In the genomic region with DNA sequence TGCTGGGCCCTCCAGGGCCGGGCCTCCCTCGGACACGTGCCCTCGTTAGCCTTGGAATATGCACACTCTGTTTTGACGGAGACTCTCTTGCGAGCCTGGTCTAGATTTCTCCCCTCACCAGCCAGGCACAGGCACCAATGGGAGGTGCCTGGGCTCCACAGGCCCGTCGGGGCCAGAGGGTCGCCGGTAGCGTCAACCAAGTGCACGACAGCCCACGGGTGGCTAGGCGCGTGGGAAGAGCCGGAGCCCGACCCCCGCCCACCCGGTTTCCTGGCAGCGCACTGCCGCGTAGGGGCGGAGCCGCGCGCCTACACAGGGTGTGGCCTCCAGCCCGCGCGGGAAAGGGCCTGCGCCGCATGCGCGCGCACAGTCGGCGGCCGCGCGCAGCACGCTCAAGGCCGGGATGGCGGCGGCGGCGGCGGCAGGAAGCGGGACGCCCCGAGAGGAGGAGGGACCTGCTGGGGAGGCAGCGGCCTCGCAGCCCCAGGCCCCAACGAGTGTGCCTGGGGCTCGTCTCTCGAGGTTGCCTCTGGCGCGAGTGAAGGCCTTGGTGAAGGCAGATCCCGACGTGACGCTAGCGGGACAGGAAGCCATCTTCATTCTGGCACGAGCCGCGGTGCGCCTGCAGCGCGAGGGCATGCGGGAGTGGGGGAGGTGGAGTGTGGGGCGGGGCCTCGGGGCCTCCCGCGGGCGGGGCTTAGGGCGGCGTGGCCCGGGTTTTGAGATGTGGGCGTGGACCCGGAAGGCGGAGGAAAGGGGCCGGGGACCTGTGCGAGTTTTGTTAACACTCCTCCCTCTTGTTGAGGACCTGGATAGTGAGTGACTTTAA, we compare ENCODE assay signal across 8 cellular contexts. TPM values are rescaled to one million over a fixed set of nuclear protein-coding genes. Genes with fewer than 3 reads are reported as not detected.
DNase-seq lines count a peak whose midpoint lies in the region; ATAC-seq and TF ChIP-seq lines count a peak whose summit lies in the region.

A gene with protein sequence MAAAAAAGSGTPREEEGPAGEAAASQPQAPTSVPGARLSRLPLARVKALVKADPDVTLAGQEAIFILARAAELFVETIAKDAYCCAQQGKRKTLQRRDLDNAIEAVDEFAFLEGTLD (plus strand): TSS at position 367 of the 829 bp plus-strand sequence. CDS start 37 bp downstream, at position 404.

- no peaks in the 10 kb centered on the region for H3K9me3 Mint-ChIP-seq in activated T-helper 17 cell treated with anti-CD3 and anti-CD28 coated beads, Interleukin-2, amount 50 U/mL, for 72 hours
- H3K9me3 Mint-ChIP-seq in naive thymus-derived CD8-positive, alpha-beta T cell: peaks cover 0 to 13% (median 0%) of the 10 kb centered on the region in 9 donors
- peaks cover under 1 to 3% of the 10 kb centered on the region in 2 donors for H3K9me3 Mint-ChIP-seq in stimulated activated naive B cell treated with anti-CD40 and anti-IgM and Interleukin-4, amounts not matched to agents 10 μg/mL and 1 μg/mL and 100 μg/mL, for 72 hours

- ATAC-seq in activated T-helper 17 cell treated with anti-CD3 and anti-CD28 coated beads, Interleukin-2, amount 50 U/mL, for 72 hours (replicated peaks): peak; percentile 91
- peak; percentile 86 to 87 for ATAC-seq in naive thymus-derived CD8-positive, alpha-beta T cell
- peak; percentile 92 to 95 for ATAC-seq in stimulated activated naive B cell treated with anti-CD40 and anti-IgM and Interleukin-4, amounts not matched to agents 10 μg/mL and 1 μg/mL and 100 μg/mL, for 72 hours (replicated peaks)

- peak within 1 kb of the TSS; percentile 74 for H3K27ac Mint-ChIP-seq in activated T-helper 17 cell treated with anti-CD3 and anti-CD28 coated beads, Interleukin-2, amount 50 U/mL, for 72 hours
- H3K27ac Mint-ChIP-seq in naive thymus-derived CD8-positive, alpha-beta T cell: peak within 1 kb of the TSS; percentile 45 to 96 (median 92)
- H3K27ac Mint-ChIP-seq in stimulated activated naive B cell treated with anti-CD40 and anti-IgM and Interleukin-4, amounts not matched to agents 10 μg/mL and 1 μg/mL and 100 μg/mL, for 72 hours: peak within 1 kb of the TSS; percentile 92

- POLR2A ChIA-PET in RWPE1 (lab: Yijun Ruan, JAX; ENCODE audit: low non-redundant PET): no interaction called here
- POLR2A ChIA-PET in naive thymus-derived CD8-positive, alpha-beta T cell (lab: Charles Lee): no interaction called here

- H3K27me3 Mint-ChIP-seq in activated T-helper 17 cell treated with anti-CD3 and anti-CD28 coated beads, Interleukin-2, amount 50 U/mL, for 72 hours: no peaks in the 10 kb centered on the region
- no peaks in the 10 kb centered on the region for H3K27me3 Mint-ChIP-seq in naive thymus-derived CD8-positive, alpha-beta T cell
- no peaks in the 10 kb centered on the region for H3K27me3 Mint-ChIP-seq in stimulated activated naive B cell treated with anti-CD40 and anti-IgM and Interleukin-4, amounts not matched to agents 10 μg/mL and 1 μg/mL and 100 μg/mL, for 72 hours

- H3K36me3 Mint-ChIP-seq in activated T-helper 17 cell treated with anti-CD3 and anti-CD28 coated beads, Interleukin-2, amount 50 U/mL, for 72 hours (ENCODE audit: low read depth): peaks cover 39% of the 10 kb centered on the region
- peaks cover 9 to 42% (median 31%) of the 10 kb centered on the region in 3 donors for H3K36me3 Mint-ChIP-seq in naive thymus-derived CD8-positive, alpha-beta T cell
- H3K36me3 Mint-ChIP-seq in stimulated activated naive B cell treated with anti-CD40 and anti-IgM and Interleukin-4, amounts not matched to agents 10 μg/mL and 1 μg/mL and 100 μg/mL, for 72 hours: peaks cover 20 to 31% of the 10 kb centered on the region in 2 donors

- peak within 1 kb of the TSS; percentile 75 for H3K4me3 Mint-ChIP-seq in activated T-helper 17 cell treated with anti-CD3 and anti-CD28 coated beads, Interleukin-2, amount 50 U/mL, for 72 hours
- peak within 1 kb of the TSS; percentile 77 to 89 (median 84) for H3K4me3 Mint-ChIP-seq in naive thymus-derived CD8-positive, alpha-beta T cell
- peak within 1 kb of the TSS; percentile 82 to 85 for H3K4me3 Mint-ChIP-seq in stimulated activated naive B cell treated with anti-CD40 and anti-IgM and Interleukin-4, amounts not matched to agents 10 μg/mL and 1 μg/mL and 100 μg/mL, for 72 hours

- peaks cover 35% of the 10 kb centered on the region for H3K4me1 Mint-ChIP-seq in activated T-helper 17 cell treated with anti-CD3 and anti-CD28 coated beads, Interleukin-2, amount 50 U/mL, for 72 hours
- H3K4me1 Mint-ChIP-seq in naive thymus-derived CD8-positive, alpha-beta T cell: peaks cover 13 to 54% (median 45%) of the 10 kb centered on the region in 4 donors
- H3K4me1 Mint-ChIP-seq in stimulated activated naive B cell treated with anti-CD40 and anti-IgM and Interleukin-4, amounts not matched to agents 10 μg/mL and 1 μg/mL and 100 μg/mL, for 72 hours: peaks cover 18 to 57% of the 10 kb centered on the region in 2 donors

- TF ChIP-seq CTCF in RWPE1 (conservative IDR thresholded peaks at IDR 0.05; ENCODE audit: low read depth) (no peak), fibroblast of mammary gland (conservative IDR thresholded peaks at IDR 0.05; ENCODE audit: control insufficient read depth, insufficient read depth, low read depth, low read length) (no peak)

- DNase-seq in EL (peak; percentile 87), GOT3 (lab: John Stamatoyannopoulos, UW) (peak; percentile 80), LHCN-M2 (ENCODE audit: low read depth) (peak; percentile 86), RWPE1 (ENCODE audit: low spot score) (peak; percentile 88), fibroblast of mammary gland (ENCODE audit: low read depth) (peak; percentile 80)
- peak; percentile 87 to 96 (median 92) for DNase-seq in naive thymus-derived CD8-positive, alpha-beta T cell
- DNase-seq in stimulated activated naive B cell treated with anti-CD40 and anti-IgM and Interleukin-4, amounts not matched to agents 10 μg/mL and 1 μg/mL and 100 μg/mL, for 72 hours: peak; percentile 91

- CTCF ChIA-PET in RWPE1 (lab: Yijun Ruan, JAX): no interaction called here

- peak within 1 kb of the TSS; percentile 61 for H3K4me3 ChIP-seq in fibroblast of mammary gland (ENCODE audit: control insufficient read depth, low read depth, low read length)

- peak within 1 kb of the TSS; percentile 90 for H3K27ac ChIP-seq in RWPE1

RNA-seq across cellular contexts. Expression of the gene that starts here (rescaled TPM):
- 31.4 and 31.9 TPM in 2 replicates for total RNA-seq in LHCN-M2 (2014; rRNA removed)
- 156 TPM for polyA plus RNA-seq in LHCN-M2 (2012)
- 10 to 100 TPM; 48.3 to 73.6 TPM for total RNA-seq in activated T-helper 17 cell treated with anti-CD3 and anti-CD28 coated beads, Interleukin-2, amount 50 U/mL, for 72 hours
- total RNA-seq in naive thymus-derived CD8-positive, alpha-beta T cell: 10 to 100 TPM; 49.0 to 55.7 TPM
- 100 to 1,000 TPM; 108 to 163 (median 138) TPM for polyA plus RNA-seq in naive thymus-derived CD8-positive, alpha-beta T cell

Comparison
In these comparisons a context has a peak if more than half of its experiments do, and no peak if none do; other contexts are left out.
1. Peak in every context shown above with its lines: DNase-seq, ATAC-seq, H3K4me3 ChIP-seq and H3K27ac ChIP-seq.